In the genomic region with DNA sequence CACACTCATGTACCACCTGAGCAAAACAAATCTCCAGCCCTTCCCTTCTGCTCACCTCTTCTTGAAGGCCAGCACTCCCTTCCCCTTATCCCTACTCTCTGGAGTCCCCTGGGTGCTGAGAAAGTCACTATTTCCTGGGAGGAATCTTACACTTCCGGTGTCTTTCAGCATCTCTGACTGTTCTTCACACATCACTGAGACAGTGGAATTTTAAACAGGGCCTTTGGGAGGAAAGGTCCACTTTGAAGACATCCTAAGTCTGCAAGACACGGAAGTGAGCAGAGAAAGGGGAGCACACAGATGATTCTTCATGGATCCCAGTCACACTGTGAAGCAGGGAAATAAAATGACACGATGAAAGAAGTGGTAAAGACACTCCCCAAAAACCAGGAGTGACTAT, we compare ENCODE assay signal across 20 cellular contexts. TPM values are rescaled to one million over a fixed set of nuclear protein-coding genes. Genes with fewer than 3 reads are reported as not detected.
DNase-seq lines count a peak whose midpoint lies in the region; FAIRE-seq and TF ChIP-seq lines count a peak whose summit lies in the region.
"Had no signal": no experiment of that assay in that cellular context is flagged by ENCODE, and none has a peak within 500 bp of the region (broad histone marks: within the 10 kb centered on the region; RNA-seq: fewer than 3 reads in every experiment).

No MANE protein-coding gene starts in this region.

- DNase-seq in RCC 7860 (ENCODE audit: low spot score) (peak; percentile 33), renal cortical epithelial cell (ENCODE audit: low read depth) (peak; percentile 51), NCI-H1436 treated with DMSO at 0.1 percent for 48 hours (lab: John Stamatoyannopoulos, UW) (no peak), GM10248 (ENCODE audit: extremely low spot score) (no peak), Ammon's horn (ENCODE audit: low spot score) (no peak)
- DNase-seq: ACHN; CD8-positive, alpha-beta T cell; COR-L47; DMS 273 treated with DMSO at 0.1 percent for 48 hours; DMS53; DND-41; EL; H9 had no signal

- peak overlapping the region in 1 of 11 experiments; percentile 13; a peak in 1 of 22 replicates for H3K27ac ChIP-seq in BLaER1 treated with 17β-estradiol and CSF1 and Interleukin-3, amounts not matched to agents 10 nM and 100 nM

- POLR2A ChIA-PET in GM10248 (lab: Yijun Ruan, JAX), result no interaction called here

- no peak overlapping the region for H3K4me3 ChIP-seq in BLaER1 treated with 17β-estradiol and CSF1 and Interleukin-3, amounts not matched to agents 10 nM and 100 nM

- peak overlapping the region in 2 of 3 experiments; percentile 48 to 78 for H3K27ac Mint-ChIP-seq in nephron
- H3K27ac Mint-ChIP-seq: CD8-positive, alpha-beta T cell; H9 had no signal

- CTCF ChIA-PET in GM10248 (lab: Yijun Ruan, JAX), result interaction anchor here (0.9 kb wide), 1 partner anchor 14 kb away, joined by 3 read pairs; no protein-coding TSS in a partner anchor

- peaks cover 0 to 34% (median 24%) of the 10 kb centered on the region in 10 experiments; a peak in 15 of 20 replicates for H3K4me1 ChIP-seq in BLaER1 treated with 17β-estradiol and CSF1 and Interleukin-3, amounts not matched to agents 10 nM and 100 nM

- H3K27me3 ChIP-seq in BLaER1 treated with 17β-estradiol and CSF1 and Interleukin-3, amounts not matched to agents 10 nM and 100 nM, result no peaks in the 10 kb centered on the region

- H3K4me3 Mint-ChIP-seq in nephron, result no peak overlapping the region
- H3K4me3 Mint-ChIP-seq: CD8-positive, alpha-beta T cell; H9 had no signal

- TF ChIP-seq CTCF in nephron (IDR thresholded peaks at IDR 0.05; ENCODE audit: unreplicated experiment in 3 of 3) (no peak), GM10248 (IDR thresholded peaks at IDR 0.05; ENCODE audit: control extremely low read depth, extremely low read depth, low read depth, missing control alignments) (no peak)

- peaks cover 3% of the 10 kb centered on the region for H3K27me3 Mint-ChIP-seq in nephron (ENCODE audit: low read depth)

- peaks cover 0 to 12% (median 4%) of the 10 kb centered on the region in 11 experiments; a peak in 3 of 22 replicates for H3K9me3 ChIP-seq in BLaER1 treated with 17β-estradiol and CSF1 and Interleukin-3, amounts not matched to agents 10 nM and 100 nM (replicated peaks in 1 of 11)

- H3K4me1 Mint-ChIP-seq in nephron, result peaks cover 23% of the 10 kb centered on the region

- peaks cover 10% of the 10 kb centered on the region for H3K9me3 Mint-ChIP-seq in nephron
- H3K9me3 Mint-ChIP-seq: CD8-positive, alpha-beta T cell had no signal

- H3K36me3 Mint-ChIP-seq in nephron (ENCODE audit: low read depth), result peaks cover 7% of the 10 kb centered on the region
- H3K36me3 Mint-ChIP-seq: CD8-positive, alpha-beta T cell had no signal

- H4K20me1 ChIP-seq in BLaER1 treated with 17β-estradiol and CSF1 and Interleukin-3, amounts not matched to agents 10 nM and 100 nM, result no peaks in the 10 kb centered on the region

- H3K36me3 ChIP-seq in BLaER1 treated with 17β-estradiol and CSF1 and Interleukin-3, amounts not matched to agents 10 nM and 100 nM, result no peaks in the 10 kb centered on the region

- H3K9ac ChIP-seq in BLaER1 treated with 17β-estradiol and CSF1 and Interleukin-3, amounts not matched to agents 10 nM and 100 nM, result no peak overlapping the region

- H3K4me2 ChIP-seq in BLaER1 treated with 17β-estradiol and CSF1 and Interleukin-3, amounts not matched to agents 10 nM and 100 nM, result peak overlapping the region in 6 of 11 experiments; percentile 10 to 73 (median 34); a peak in 10 of 22 replicates

- no peak for FAIRE-seq in RCC 7860 (lab: Jason Lieb, UNC)
- FAIRE-seq: GM12891, GM19239, H1, HepG2 had no signal

RNA-seq across cellular contexts. Expression of a gene that starts 25.6 kb away (rescaled TPM):
- total RNA-seq in renal cortical epithelial cell, result 1.0 and 3.5 TPM in 2 replicates
- total RNA-seq: G401 had no signal

Comparison
In these comparisons a context has a peak if more than half of its experiments do, and no peak if none do; other contexts are left out.
1. DNase-seq: peak in RCC 7860 (single experiment) and renal cortical epithelial cell (single experiment); none in NCI-H1436 treated with DMSO at 0.1 percent for 48 hours (single experiment), GM10248 (single experiment) and Ammon's horn (single experiment).